11 cellular contexts compared by ENCODE assay signal in genomic region chr22:41480397-41480735, GRCh38. TPM values are rescaled to one million over a fixed set of nuclear protein-coding genes. Genes with fewer than 3 reads are reported as not detected.
DNase-seq lines count a peak whose midpoint lies in the region; ATAC-seq and TF ChIP-seq lines count a peak whose summit lies in the region.
"Had no signal": no experiment of that assay in that cellular context is flagged by ENCODE, and none has a peak within 500 bp of the region (broad histone marks: within the 10 kb centered on the region; RNA-seq: fewer than 3 reads in every experiment).

No MANE protein-coding gene starts in this region.

- H3K4me3 ChIP-seq in AG04449 (ENCODE audit: low read depth, low read length) (no peak overlapping the region), endodermal cell (ENCODE audit: low read length) (no peak overlapping the region)
- H3K4me3 ChIP-seq: pancreas had no signal

- no peaks in the 10 kb centered on the region for H3K27me3 Mint-ChIP-seq in IgD-negative memory B cell
- no peaks in the 10 kb centered on the region for H3K27me3 Mint-ChIP-seq in endodermal cell (ENCODE audit: insufficient read depth)
- H3K27me3 Mint-ChIP-seq in natural killer cell (ENCODE audit: low read depth in 2 of 2) = no peaks in the 10 kb centered on the region

- H3K9me3 ChIP-seq in endodermal cell (ENCODE audit: control insufficient read depth, low read length) = no peaks in the 10 kb centered on the region
- H3K9me3 ChIP-seq: pancreas had no signal

- TF ChIP-seq CTCF in AG04449 (IDR thresholded peaks at IDR 0.05; ENCODE audit: insufficient read depth, low read length, missing control alignments) (no peak), endodermal cell (conservative IDR thresholded peaks at IDR 0.05) (no peak), natural killer cell (IDR thresholded peaks at IDR 0.05) (no peak)

- peaks cover 51 to 60% (median 58%) of the 10 kb centered on the region in 3 donors for H3K4me1 Mint-ChIP-seq in IgD-negative memory B cell
- H3K4me1 Mint-ChIP-seq in endodermal cell = no peaks in the 10 kb centered on the region
- peaks cover 9 to 21% of the 10 kb centered on the region in 2 donors for H3K4me1 Mint-ChIP-seq in natural killer cell

- H3K4me3 Mint-ChIP-seq in IgD-negative memory B cell (peak overlapping the region; percentile 25 to 88 (median 76)), endodermal cell (no peak overlapping the region), natural killer cell (no peak overlapping the region)

- POLR2A ChIA-PET in AG04449 (lab: Yijun Ruan, JAX) = interaction anchor here (0.9 to 1.1 kb wide), 3 partner anchors 12 to 34 kb away, joined by 3 to 6 read pairs (median 6); partner anchors contain the start of genes ACO2, PHF5A and TOB2

- CTCF ChIA-PET in AG04449 (lab: Yijun Ruan, JAX) = interaction anchor here (0.6 to 2.6 kb wide), 8 partner anchors 11 to 116 kb away, joined by 3 to 15 read pairs (median 4); no protein-coding TSS in a partner anchor

- H3K27ac ChIP-seq in endodermal cell (ENCODE audit: low read depth, low read length) = peak overlapping the region; percentile 81
- H3K27ac ChIP-seq: pancreas had no signal

- intact Hi-C loops in natural killer cell (cut with micrococcal nuclease) = no loop called here

- ATAC-seq in natural killer cell = no peak
- ATAC-seq in GM21737 (IDR thresholded peaks at IDR 0.05; ENCODE audit: unreplicated experiment) = no peak

- no peaks in the 10 kb centered on the region for H3K4me1 ChIP-seq in endodermal cell (ENCODE audit: control insufficient read depth, insufficient read depth, low read length)

- H3K9me3 Mint-ChIP-seq in IgD-negative memory B cell (no peaks in the 10 kb centered on the region), endodermal cell (no peaks in the 10 kb centered on the region), natural killer cell (no peaks in the 10 kb centered on the region)

- H3K36me3 Mint-ChIP-seq in IgD-negative memory B cell = no peaks in the 10 kb centered on the region
- H3K36me3 Mint-ChIP-seq in endodermal cell (ENCODE audit: low read depth) = no peaks in the 10 kb centered on the region
- H3K36me3 Mint-ChIP-seq in natural killer cell = no peaks in the 10 kb centered on the region

- no peaks in the 10 kb centered on the region for H3K27me3 ChIP-seq in endodermal cell (ENCODE audit: control insufficient read depth, insufficient read depth, low read length, poor library complexity, severe bottlenecking)
- H3K27me3 ChIP-seq: pancreas had no signal

- no peak overlapping the region for H3K9ac ChIP-seq in endodermal cell (ENCODE audit: extremely low read depth, low read length, poor library complexity, severe bottlenecking)

- H3K36me3 ChIP-seq in endodermal cell (ENCODE audit: control insufficient read depth, insufficient read depth, low read length) = no peaks in the 10 kb centered on the region
- H3K36me3 ChIP-seq: pancreas had no signal

- H3K27ac Mint-ChIP-seq in IgD-negative memory B cell (peak overlapping the region; percentile 71 to 95 (median 91)), endodermal cell (no peak overlapping the region), natural killer cell (peak overlapping the region in 1 of 2 donors; percentile 13)

- no peak for TF ChIP-seq POLR2A in erythroblast (IDR thresholded peaks at IDR 0.05; ENCODE audit: low read length)

- peak; percentile 67 for DNase-seq in AG04449 (ENCODE audit: low read depth, low spot score)
- DNase-seq in endodermal cell = no peak
- DNase-seq in non-pigmented ciliary epithelial cell (ENCODE audit: low read depth) = peak; percentile 49
- DNase-seq in erythroblast (lab: John Stamatoyannopoulos, UW) = no peak
- no peak for DNase-seq in natural killer cell
- DNase-seq in DMS153 treated with DMSO at 0.1 percent for 48 hours (lab: John Stamatoyannopoulos, UW; ENCODE audit: unreplicated experiment) = no peak
- DNase-seq: activated gamma-delta T cell, NCI-H526, pancreas had no signal

- 83 to 89% methylated on average over 1 to 7 of the region's 7 CpGs for WGBS in endodermal cell (ENCODE audit: insufficient coverage in 1 of 2, insufficient read length in 1 of 2), 2 experiments

RNA-seq across cellular contexts. Expression of gene ACO2, which starts 11.4 kb away (rescaled TPM):
- 132 TPM for polyA plus RNA-seq in IgD-negative memory B cell
- total RNA-seq in endodermal cell (10 to 100 TPM; 69.0 to 82.3 TPM), natural killer cell (10 to 100 TPM; 77.9 to 99.8 (median 89.5) TPM)
- 63.0 TPM for polyA plus RNA-seq in endodermal cell (2013, experiment 1 of 2)
- polyA plus RNA-seq in endodermal cell (2013, experiment 2 of 2) = 59.0 TPM

RNA-seq across cellular contexts. Expression of gene PHF5A, which starts 11.9 kb away (rescaled TPM):
- 23.8 TPM for polyA plus RNA-seq in IgD-negative memory B cell
- total RNA-seq in endodermal cell (10 to 100 TPM; 71.0 to 80.8 TPM), natural killer cell (10 to 100 TPM; 31.8 to 41.8 (median 37.6) TPM)
- 75.1 TPM for polyA plus RNA-seq in endodermal cell (2013, experiment 1 of 2)
- 69.4 TPM for polyA plus RNA-seq in endodermal cell (2013, experiment 2 of 2)

RNA-seq across cellular contexts. Expression of gene TOB2, which starts 33.8 kb away (rescaled TPM):
- polyA plus RNA-seq in IgD-negative memory B cell = 52.2 TPM
- 10 to 100 TPM; 51.2 to 57.9 TPM for total RNA-seq in endodermal cell
- 33.8 TPM for polyA plus RNA-seq in endodermal cell (2013, experiment 1 of 2)
- 31.5 TPM for polyA plus RNA-seq in endodermal cell (2013, experiment 2 of 2)
- 10 to 100 TPM; 26.4 to 42.2 (median 32.6) TPM for total RNA-seq in natural killer cell

Comparison
In these comparisons a context has a peak if more than half of its experiments do, and no peak if none do; other contexts are left out.
1. DNase-seq: peak in AG04449 (single experiment) and non-pigmented ciliary epithelial cell (single experiment); none in endodermal cell (single experiment), erythroblast (0 of 2), natural killer cell (single experiment) and DMS153 treated with DMSO at 0.1 percent for 48 hours (single experiment).
2. H3K4me3 Mint-ChIP-seq: peak in IgD-negative memory B cell (4 of 4); none in endodermal cell (single experiment) and natural killer cell (single experiment).